8 cellular contexts compared by ENCODE assay signal in genomic region chr3:195543642-195544536, GRCh38. TPM values are rescaled to one million over a fixed set of nuclear protein-coding genes. Genes with fewer than 3 reads are reported as not detected.
A peak's percentile ranks its signal among the peaks of the same experiment; 100 is the strongest.
DNase-seq lines count a peak whose midpoint lies in the region; ATAC-seq and TF ChIP-seq lines count a peak whose summit lies in the region.

No MANE protein-coding gene starts in this region.

- H2AK5ac ChIP-seq in H9 (ENCODE audit: insufficient read length, low read length) = no peak overlapping the region

- no peak overlapping the region for H2BK15ac ChIP-seq in H9 (ENCODE audit: low read depth, low read length)

- H3K9me3 Mint-ChIP-seq in H9 = no peaks in the 10 kb centered on the region
- no peaks in the 10 kb centered on the region for H3K9me3 Mint-ChIP-seq in activated CD4-positive, alpha-beta memory T cell treated with anti-CD3 and anti-CD28 coated beads for 36 hours

- H3K27ac ChIP-seq in BLaER1 (no peak overlapping the region), H9 (ENCODE audit: insufficient read length, low read depth, low read length) (no peak overlapping the region), heart left ventricle (peak overlapping the region; percentile 51 to 97 (median 94))

- H3K9ac ChIP-seq in BLaER1 (peak overlapping the region; percentile 96), H9 (ENCODE audit: extremely low read depth, insufficient read length, low read length) (peak overlapping the region; percentile 5)

- no peaks in the 10 kb centered on the region for H3K36me3 ChIP-seq in BLaER1
- no peaks in the 10 kb centered on the region for H3K36me3 ChIP-seq in heart left ventricle

- H3K27ac Mint-ChIP-seq in H9 = no peak overlapping the region
- peak overlapping the region; percentile 84 for H3K27ac Mint-ChIP-seq in activated CD4-positive, alpha-beta memory T cell treated with anti-CD3 and anti-CD28 coated beads for 36 hours

- no peak for TF ChIP-seq POLR2A in heart left ventricle (IDR thresholded peaks at IDR 0.05)

- CTCF ChIA-PET in activated CD4-positive, alpha-beta memory T cell treated with anti-CD3 and anti-CD28 coated beads for 36 hours (lab: Charles Lee) = interaction anchor here (0.8 to 7.0 kb wide), 6 partner anchors 11 to 306 kb away, joined by 3 to 38 read pairs (median 9); partner anchors contain the start of gene XXYLT1

- no peak overlapping the region for H2AFZ ChIP-seq in H9 (ENCODE audit: low read length)

- H3K23me2 ChIP-seq in H9 (ENCODE audit: insufficient read length, low read depth, low read length, poor library complexity, severe bottlenecking) = peaks cover 9% of the 10 kb centered on the region

- H3K4me1 Mint-ChIP-seq in H9 = peaks cover 38 to 50% of the 10 kb centered on the region in 2 experiments
- peaks cover 60% of the 10 kb centered on the region for H3K4me1 Mint-ChIP-seq in activated CD4-positive, alpha-beta memory T cell treated with anti-CD3 and anti-CD28 coated beads for 36 hours (ENCODE audit: low read depth)

- ATAC-seq in heart left ventricle (peak; percentile 4 to 18 (median 8)), HG02870 (IDR thresholded peaks at IDR 0.05; ENCODE audit: unreplicated experiment) (no peak)

- H3K27me3 ChIP-seq in BLaER1 (peaks cover 12% of the 10 kb centered on the region; the same call in 1 of the 2 replicates), H9 (ENCODE audit: insufficient read depth, low read length) (no peaks in the 10 kb centered on the region; the same call in 1 of the 2 replicates), heart left ventricle (no peaks in the 10 kb centered on the region)

- H3K4ac ChIP-seq in H9 (ENCODE audit: low read depth, low read length) = no peak overlapping the region

- H2BK5ac ChIP-seq in H9 (ENCODE audit: insufficient read length, low read length) = no peak overlapping the region

- TF ChIP-seq CTCF in H9 (conservative IDR thresholded peaks at IDR 0.05) (no peak), heart left ventricle (IDR thresholded peaks at IDR 0.05) (no peak), retinal pigment epithelial cell (conservative IDR thresholded peaks at IDR 0.05; ENCODE audit: low read depth, low read length) (no peak)

- H3K9me3 ChIP-seq in BLaER1 (no peaks in the 10 kb centered on the region), H9 (ENCODE audit: control insufficient read depth, low read depth, low read length) (no peaks in the 10 kb centered on the region), heart left ventricle (no peaks in the 10 kb centered on the region)

- POLR2A ChIA-PET in activated CD4-positive, alpha-beta memory T cell treated with anti-CD3 and anti-CD28 coated beads for 36 hours (lab: Charles Lee) = interaction anchor here (0.7 to 2.7 kb wide), 6 partner anchors 7 to 274 kb away, joined by 3 to 22 read pairs (median 6); partner anchors contain the start of genes APOD and XXYLT1

- H3K4me2 ChIP-seq in BLaER1 (peak overlapping the region; percentile 78), H9 (ENCODE audit: insufficient read depth, insufficient read length, low read length) (peak overlapping the region; percentile 64)

- no CpG with 5 or more reads among the region's 32 CpGs for WGBS in H9 (ENCODE audit: extremely low coverage, insufficient read length, low lambda C conversion rate)
- WGBS in heart left ventricle, 4 donors = 19 to 30% (median 21%) methylated on average over 21 to 32 of the region's 32 CpGs

- no peak overlapping the region for H2BK20ac ChIP-seq in H9 (ENCODE audit: low read depth, low read length, poor library complexity, severe bottlenecking)

- peaks cover 35% of the 10 kb centered on the region for H3K27me3 Mint-ChIP-seq in H9 (ENCODE audit: low read depth)
- no peaks in the 10 kb centered on the region for H3K27me3 Mint-ChIP-seq in activated CD4-positive, alpha-beta memory T cell treated with anti-CD3 and anti-CD28 coated beads for 36 hours

- H3K36me3 Mint-ChIP-seq in H9 (ENCODE audit: insufficient read depth in 1 of 3, low read depth in 3 of 3) = no peaks in the 10 kb centered on the region
- peaks cover 17% of the 10 kb centered on the region for H3K36me3 Mint-ChIP-seq in activated CD4-positive, alpha-beta memory T cell treated with anti-CD3 and anti-CD28 coated beads for 36 hours

- no peak overlapping the region for H2BK120ac ChIP-seq in H9 (ENCODE audit: low read depth, low read length, poor library complexity, severe bottlenecking)

- no peak overlapping the region for H4K91ac ChIP-seq in H9 (ENCODE audit: insufficient read length, low read depth, low read length)

- no peak overlapping the region for H2BK12ac ChIP-seq in H9 (ENCODE audit: insufficient read length, low read depth, low read length)

- H3K79me1 ChIP-seq in H9 (ENCODE audit: insufficient read depth, low read depth, low read length, poor library complexity, severe bottlenecking) = no peaks in the 10 kb centered on the region

- intact Hi-C loops in activated CD4-positive, alpha-beta memory T cell treated with anti-CD3 and anti-CD28 coated beads for 36 hours (cut with micrococcal nuclease) = loop anchor here (1.0 to 10.0 kb wide), 8 partner anchors 43 to 857 kb away; partner anchors contain the start of genes ACAP2, FAM43A and XXYLT1
- intact Hi-C loops in heart left ventricle (cut with DNase I) = no loop called here

- H3K4me3 ChIP-seq in BLaER1 (peak overlapping the region; percentile 94), heart left ventricle (peak overlapping the region; percentile 74 to 98 (median 88)), retinal pigment epithelial cell (ENCODE audit: low read length) (peak overlapping the region; percentile 79)

- H3K14ac ChIP-seq in H9 (ENCODE audit: insufficient read depth, low read length) = no peak overlapping the region

- H4K20me1 ChIP-seq in BLaER1 = peaks cover 38% of the 10 kb centered on the region
- H4K20me1 ChIP-seq in H9 (ENCODE audit: control insufficient read depth, insufficient read depth, insufficient read length) = no peaks in the 10 kb centered on the region

- no peak overlapping the region for H3K18ac ChIP-seq in H9 (ENCODE audit: insufficient read length, low read depth, low read length)

- H3K56ac ChIP-seq in H9 (ENCODE audit: insufficient read length, low read depth, low read length) = no peak overlapping the region

- no peak overlapping the region for H4K8ac ChIP-seq in H9 (replicated peaks; ENCODE audit: insufficient read length, low read depth, low read length)

- peak; percentile 60 for DNase-seq in H9
- DNase-seq in activated CD4-positive, alpha-beta memory T cell treated with anti-CD3 and anti-CD28 coated beads for 36 hours = no peak
- DNase-seq in heart left ventricle = peak in 3 of 5 donors; percentile 32 to 47 (median 32)
- no peak for DNase-seq in retinal pigment epithelial cell (ENCODE audit: low read depth)
- no peak for DNase-seq in NCI-H1694 treated with DMSO at 0.1 percent for 48 hours (lab: John Stamatoyannopoulos, UW)
- no peak for DNase-seq in SKM-1 treated with dmso at 0.1 percent for 144 hours (lab: John Stamatoyannopoulos, UW; ENCODE audit: unreplicated experiment)

- no peak overlapping the region for H4K5ac ChIP-seq in H9 (ENCODE audit: insufficient read length, low read depth, low read length)

- H3K4me1 ChIP-seq in BLaER1 = peaks cover 61% of the 10 kb centered on the region
- H3K4me1 ChIP-seq in H9 (ENCODE audit: insufficient read depth, low read length) = peaks cover 9% of the 10 kb centered on the region; the same call in 1 of the 2 replicates
- peaks cover 3 to 83% (median 55%) of the 10 kb centered on the region in 12 donors for H3K4me1 ChIP-seq in heart left ventricle

- no peak overlapping the region for H3K23ac ChIP-seq in H9 (ENCODE audit: insufficient read length, low read depth, low read length)

- peaks cover 8% of the 10 kb centered on the region; the same call in 1 of the 2 replicates for H3K79me2 ChIP-seq in H9 (ENCODE audit: insufficient read depth, low read length)

- peak overlapping the region; percentile 80 to 88 for H3K4me3 Mint-ChIP-seq in H9
- peak overlapping the region; percentile 90 for H3K4me3 Mint-ChIP-seq in activated CD4-positive, alpha-beta memory T cell treated with anti-CD3 and anti-CD28 coated beads for 36 hours

- no peak overlapping the region for H3T11ph ChIP-seq in H9 (ENCODE audit: low read length)

RNA-seq across cellular contexts. Expression of gene PPP1R2, which starts 0.8 kb away (rescaled TPM):
- total RNA-seq in H9 (2021) (38.3 and 38.8 TPM in 2 replicates), heart left ventricle (10 to 100 TPM; 35.1 to 63.6 (median 44.0) TPM)
- 100 to 1,000 TPM; 101 to 105 TPM for total RNA-seq in activated CD4-positive, alpha-beta memory T cell treated with anti-CD3 and anti-CD28 coated beads for 36 hours
- 10 to 100 TPM; 16.8 to 42.6 TPM for polyA plus RNA-seq in heart left ventricle

RNA-seq across cellular contexts. Expression of gene APOD, which starts 39.9 kb away (rescaled TPM):
- not detected in 2 replicates for total RNA-seq in H9 (2021)
- under 1 TPM; 0.48 to 0.59 TPM for total RNA-seq in activated CD4-positive, alpha-beta memory T cell treated with anti-CD3 and anti-CD28 coated beads for 36 hours
- total RNA-seq in heart left ventricle = 1,000 to 10,000 TPM in 1 of 9 donors, 100 to 1,000 TPM in 8; 109 to 1,096 (median 214) TPM
- polyA plus RNA-seq in heart left ventricle = 100 to 1,000 TPM; 101 to 263 TPM

Comparison
In these comparisons a context has a peak if more than half of its experiments do, and no peak if none do; other contexts are left out.
1. H3K27ac ChIP-seq: peak in heart left ventricle (12 of 12); none in BLaER1 (single experiment) and H9 (single experiment).
2. DNase-seq: peak in H9 (single experiment) and heart left ventricle (3 of 5); none in activated CD4-positive, alpha-beta memory T cell treated with anti-CD3 and anti-CD28 coated beads for 36 hours (single experiment), retinal pigment epithelial cell (single experiment), NCI-H1694 treated with DMSO at 0.1 percent for 48 hours (single experiment) and SKM-1 treated with dmso at 0.1 percent for 144 hours (single experiment).
3. RNA of gene APOD, which starts 39.9 kb away (total RNA-seq): 109 to 1,096 TPM in heart left ventricle; 0.48 to 0.59 TPM in activated CD4-positive, alpha-beta memory T cell treated with anti-CD3 and anti-CD28 coated beads for 36 hours and not detected in H9; every median in the first group is over 10 times any median in the second.
4. Peak in every context shown above with its lines, with median percentiles within 50 percentile points of each other: H3K4me3 ChIP-seq.